Comparison of ENCODE assay signal across 23 cellular contexts in the genomic region with DNA sequence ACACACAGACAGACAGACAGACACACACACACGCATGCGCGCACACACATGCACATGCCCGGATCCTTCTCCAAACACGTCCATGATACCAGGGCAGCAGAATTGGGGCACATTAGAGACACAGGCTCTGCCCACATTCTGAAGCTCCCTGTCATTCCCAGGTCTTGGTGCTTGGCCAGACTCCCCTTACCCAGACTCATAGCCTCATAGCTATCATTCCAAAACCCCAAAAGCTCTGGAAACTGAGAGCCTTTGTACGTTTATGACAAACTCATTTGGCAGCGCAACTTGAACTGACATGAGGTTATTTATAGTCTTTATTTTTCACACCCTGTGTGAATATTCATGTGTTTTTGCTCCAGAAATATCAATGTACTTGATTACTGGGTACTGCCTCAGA. TPM values are rescaled to one million over a fixed set of nuclear protein-coding genes. Genes with fewer than 3 reads are reported as not detected.
"Had no signal": no experiment of that assay in that cellular context is flagged by ENCODE, and none has a peak within 500 bp of the region (broad histone marks: within the 10 kb centered on the region; RNA-seq: fewer than 3 reads in every experiment).

No MANE protein-coding gene starts in this region.

- ATAC-seq: activated naive CD8-positive, alpha-beta T cell treated with anti-CD3 and anti-CD28 coated beads, Interleukin-2, amount 50 U/mL, for 24 hours; activated T-helper 17 cell treated with anti-CD3 and anti-CD28 coated beads, Interleukin-2, amount 50 U/mL, for 72 hours; gastrocnemius medialis; left lung; natural killer cell treated with Interleukin-12 subunit alpha and Interleukin-12 subunit beta and Interleukin-15 and Interleukin-18, amount 100 ng/mL, for 72 hours; stimulated activated naive CD8-positive, alpha-beta T cell treated with anti-CD3 and anti-CD28 coated beads, Interleukin-15, Interleukin-2, amounts not matched to agents 100 U/mL and 50 U/mL, for 24 hours; T-cell; upper lobe of right lung had no signal

- H3K27ac Mint-ChIP-seq: activated naive CD4-positive, alpha-beta T cell treated with anti-CD3 and anti-CD28 coated beads for 36 hours; activated naive CD8-positive, alpha-beta T cell treated with anti-CD3 and anti-CD28 coated beads, Interleukin-2, amount 50 U/mL, for 24 hours; activated T-helper 17 cell treated with anti-CD3 and anti-CD28 coated beads, Interleukin-2, amount 50 U/mL, for 72 hours; dendritic cell treated with granulocyte-macrophage colony-stimulating factor and Interleukin-4, amounts not matched to agents 40 ng/mL and 50 ng/mL, for 4 days; natural killer cell treated with Interleukin-12 subunit alpha and Interleukin-12 subunit beta and Interleukin-15 and Interleukin-18, amount 100 ng/mL, for 72 hours; progenitor cell of endocrine pancreas; T-cell had no signal

- H3K4me1 ChIP-seq: ascending aorta, gastrocnemius medialis, left lung, upper lobe of right lung had no signal

- H3K4me3 ChIP-seq: ascending aorta, gastrocnemius medialis, left lung, right atrium auricular region, upper lobe of right lung had no signal

- H3K9me3 ChIP-seq: ascending aorta, gastrocnemius medialis, left lung, right atrium auricular region, upper lobe of right lung had no signal

- H3K36me3 Mint-ChIP-seq: natural killer cell treated with Interleukin-12 subunit alpha and Interleukin-12 subunit beta and Interleukin-15 and Interleukin-18, amount 100 ng/mL, for 72 hours; T-cell had no signal

- H3K4me1 Mint-ChIP-seq: activated T-helper 17 cell treated with anti-CD3 and anti-CD28 coated beads, Interleukin-2, amount 50 U/mL, for 72 hours; T-cell had no signal

- H3K9me3 Mint-ChIP-seq: activated naive CD4-positive, alpha-beta T cell treated with anti-CD3 and anti-CD28 coated beads for 36 hours; activated naive CD8-positive, alpha-beta T cell treated with anti-CD3 and anti-CD28 coated beads, Interleukin-2, amount 50 U/mL, for 24 hours; activated T-helper 17 cell treated with anti-CD3 and anti-CD28 coated beads, Interleukin-2, amount 50 U/mL, for 72 hours; dendritic cell treated with granulocyte-macrophage colony-stimulating factor and Interleukin-4, amounts not matched to agents 40 ng/mL and 50 ng/mL, for 4 days; natural killer cell treated with Interleukin-12 subunit alpha and Interleukin-12 subunit beta and Interleukin-15 and Interleukin-18, amount 100 ng/mL, for 72 hours; T-cell had no signal

- DNase-seq: activated CD4-positive, alpha-beta T cell treated with anti-CD3 and anti-CD28 coated beads for 1 hour; activated CD4-positive, alpha-beta T cell treated with anti-CD3 and anti-CD28 coated beads, Interleukin-2, amount 50 U/mL, for 4 hours; activated naive CD4-positive, alpha-beta T cell treated with anti-CD3 and anti-CD28 coated beads for 36 hours; activated naive CD8-positive, alpha-beta T cell treated with anti-CD3 and anti-CD28 coated beads, Interleukin-2, amount 50 U/mL, for 24 hours; caudate nucleus; effector memory CD4-positive, alpha-beta T cell; gastrocnemius medialis; kidney; left lung; small intestine; stimulated activated CD4-positive, alpha-beta T cell treated with anti-CD3 and anti-CD28 coated beads, Interleukin-4, amount 100 ng/mL, for 4 hours; stimulated activated CD8-positive, alpha-beta memory T cell treated with anti-CD3 and anti-CD28 coated beads, Interleukin-4, amount 100 ng/mL, for 48 hours; stimulated activated naive CD8-positive, alpha-beta T cell treated with anti-CD3 and anti-CD28 coated beads, Interleukin-15, Interleukin-2, amounts not matched to agents 100 U/mL and 50 U/mL, for 24 hours; T-cell; T-helper 9 cell; upper lobe of right lung had no signal

- H3K27ac ChIP-seq: ascending aorta, gastrocnemius medialis, left lung, upper lobe of right lung, VCaP had no signal

- H3K4me3 Mint-ChIP-seq: activated naive CD4-positive, alpha-beta T cell treated with anti-CD3 and anti-CD28 coated beads for 36 hours; activated naive CD8-positive, alpha-beta T cell treated with anti-CD3 and anti-CD28 coated beads, Interleukin-2, amount 50 U/mL, for 24 hours; activated T-helper 17 cell treated with anti-CD3 and anti-CD28 coated beads, Interleukin-2, amount 50 U/mL, for 72 hours; dendritic cell treated with granulocyte-macrophage colony-stimulating factor and Interleukin-4, amounts not matched to agents 40 ng/mL and 50 ng/mL, for 4 days; natural killer cell treated with Interleukin-12 subunit alpha and Interleukin-12 subunit beta and Interleukin-15 and Interleukin-18, amount 100 ng/mL, for 72 hours; T-cell had no signal

- H3K36me3 ChIP-seq: ascending aorta, gastrocnemius medialis, left lung, right atrium auricular region, upper lobe of right lung had no signal

- H3K27me3 Mint-ChIP-seq: activated naive CD8-positive, alpha-beta T cell treated with anti-CD3 and anti-CD28 coated beads, Interleukin-2, amount 50 U/mL, for 24 hours; activated T-helper 17 cell treated with anti-CD3 and anti-CD28 coated beads, Interleukin-2, amount 50 U/mL, for 72 hours; dendritic cell treated with granulocyte-macrophage colony-stimulating factor and Interleukin-4, amounts not matched to agents 40 ng/mL and 50 ng/mL, for 4 days; progenitor cell of endocrine pancreas had no signal

- H3K27me3 ChIP-seq: ascending aorta, gastrocnemius medialis, right atrium auricular region, upper lobe of right lung had no signal

RNA-seq across cellular contexts. Expression of a gene that starts 44.8 kb away (rescaled TPM):
- total RNA-seq: activated naive CD4-positive, alpha-beta T cell treated with anti-CD3 and anti-CD28 coated beads for 36 hours; activated T-helper 17 cell treated with anti-CD3 and anti-CD28 coated beads, Interleukin-2, amount 50 U/mL, for 72 hours; ascending aorta; kidney; natural killer cell treated with Interleukin-12 subunit alpha and Interleukin-12 subunit beta and Interleukin-15 and Interleukin-18, amount 100 ng/mL, for 72 hours; T-cell; upper lobe of right lung had no signal
